In the genomic region with DNA sequence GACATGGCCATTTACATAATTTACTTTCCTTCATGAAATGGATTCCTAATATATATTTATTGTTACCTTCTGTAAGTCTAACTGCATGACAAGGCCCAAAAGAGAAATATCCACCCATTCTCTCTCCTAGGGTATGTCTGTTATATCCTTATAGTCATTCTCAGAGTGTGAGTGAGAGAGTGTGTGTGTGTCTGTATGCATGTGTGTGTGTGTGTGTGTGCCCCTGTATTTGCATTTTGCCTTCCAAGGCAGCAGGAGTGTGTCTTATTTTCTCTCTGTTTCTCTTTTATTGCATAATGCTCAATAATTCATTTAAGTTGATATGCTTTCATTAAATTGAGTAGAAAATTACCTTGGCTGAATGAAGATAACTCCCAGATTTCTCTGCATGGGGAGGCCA, we compare ENCODE assay signal across 15 cellular contexts.
DNase-seq lines count a peak whose midpoint lies in the region; ATAC-seq and TF ChIP-seq lines count a peak whose summit lies in the region.
"Had no signal": no experiment of that assay in that cellular context is flagged by ENCODE, and none has a peak within 500 bp of the region (broad histone marks: within the 10 kb centered on the region; RNA-seq: fewer than 3 reads in every experiment).

No MANE protein-coding gene starts in this region.

- dilution Hi-C loops in mammary epithelial cell (cut with HindIII; ENCODE audit: low sequenced_read_pairs) = no loop called here

- H3F3A ChIP-seq in smooth muscle cell (ENCODE audit: low read depth) = no peaks in the 10 kb centered on the region

- POLR2A ChIA-PET in WTC11 (lab: Charles Lee) = no interaction called here

- DNase-seq in SJCRH30 (no peak), chondrocyte (ENCODE audit: low spot score) (no peak), nephron progenitor cell (no peak), smooth muscle cell (lab: John Stamatoyannopoulos, UW; ENCODE audit: unreplicated experiment) (no peak), WTC11 (ENCODE audit: low spot score) (no peak), SIG-M5 treated with dmso at 0.1 percent for 504 hours (lab: John Stamatoyannopoulos, UW; ENCODE audit: unreplicated experiment) (no peak), mammary epithelial cell (no peak)
- DNase-seq: CD8-positive, alpha-beta T cell; COR-L47; DMS153; DMS79 treated with DMSO at 0.1 percent for 48 hours; EL had no signal

- H3K27me3 ChIP-seq in SJCRH30 = no peaks in the 10 kb centered on the region
- H3K27me3 ChIP-seq in smooth muscle cell (ENCODE audit: low read depth) = no peaks in the 10 kb centered on the region
- H3K27me3 ChIP-seq in mammary epithelial cell (ENCODE audit: insufficient read depth, low read length) = no peaks in the 10 kb centered on the region

- H2AFZ ChIP-seq in smooth muscle cell (ENCODE audit: low read depth) (no peak overlapping the region), mammary epithelial cell (ENCODE audit: low read depth, low read length) (no peak overlapping the region)

- H3K4me3 Mint-ChIP-seq in chondrocyte (ENCODE audit: unreplicated experiment) (no peak overlapping the region), nephron progenitor cell (no peak overlapping the region), WTC11 (no peak overlapping the region)
- H3K4me3 Mint-ChIP-seq: CD14-positive monocyte; CD8-positive, alpha-beta T cell had no signal

- no peak overlapping the region for H3K4me2 ChIP-seq in smooth muscle cell
- H3K4me2 ChIP-seq in mammary epithelial cell (ENCODE audit: insufficient read depth, low read depth, low read length) = no peak overlapping the region
- H3K4me2 ChIP-seq: A549 had no signal

- CTCF ChIA-PET in WTC11 (lab: Charles Lee) (no interaction called here), mammary epithelial cell (lab: Charles Lee; ENCODE audit: low non-redundant PET) (no interaction called here)

- H3K4me1 Mint-ChIP-seq in chondrocyte (ENCODE audit: low read depth) (peaks cover 36% of the 10 kb centered on the region), nephron progenitor cell (peaks cover 43% of the 10 kb centered on the region), WTC11 (peaks cover 25% of the 10 kb centered on the region)
- H3K4me1 Mint-ChIP-seq: CD14-positive monocyte had no signal

- H3K27me3 Mint-ChIP-seq in chondrocyte (ENCODE audit: low read depth) = no peaks in the 10 kb centered on the region
- H3K27me3 Mint-ChIP-seq in nephron progenitor cell (ENCODE audit: low read depth, poor library complexity) = no peaks in the 10 kb centered on the region
- H3K27me3 Mint-ChIP-seq in WTC11 (ENCODE audit: low read depth) = no peaks in the 10 kb centered on the region

- no TSS peak for BruUV-seq in mammary epithelial cell (replicated peaks; lab: Mats Ljungman, UMichigan)

- no peak overlapping the region for H3K9ac ChIP-seq in smooth muscle cell (ENCODE audit: low read depth)
- no peak overlapping the region for H3K9ac ChIP-seq in mammary epithelial cell (ENCODE audit: insufficient read depth, low read length)

- H3K4me3 ChIP-seq in SJCRH30 (no peak overlapping the region), smooth muscle cell (no peak overlapping the region), mammary epithelial cell (replicated peaks in 1 of 3; ENCODE audit: insufficient read depth in 1 of 3, low read depth in 2 of 3, low read length in 3 of 3) (no peak overlapping the region)
- H3K4me3 ChIP-seq: A549, HAP-1 had no signal

- H3K9me3 ChIP-seq in SJCRH30 (replicated peaks) = no peaks in the 10 kb centered on the region
- H3K9me3 ChIP-seq in smooth muscle cell (replicated peaks; ENCODE audit: low read depth) = no peaks in the 10 kb centered on the region
- H3K9me3 ChIP-seq in mammary epithelial cell (replicated peaks; ENCODE audit: insufficient read depth, low read length) = no peaks in the 10 kb centered on the region
- H3K9me3 ChIP-seq: A549, HAP-1 had no signal

- TF ChIP-seq CTCF in chondrocyte (IDR thresholded peaks at IDR 0.05) (no peak), nephron progenitor cell (IDR thresholded peaks at IDR 0.05) (no peak), smooth muscle cell (IDR thresholded peaks at IDR 0.05; ENCODE audit: borderline replicate concordance, insufficient read depth, poor library complexity, severe bottlenecking) (no peak), WTC11 (IDR thresholded peaks at IDR 0.05) (no peak), mammary epithelial cell (conservative IDR thresholded peaks at IDR 0.05 in 1 of 2, IDR thresholded peaks at IDR 0.05 in 1 of 2; ENCODE audit: extremely low read depth in 1 of 2, insufficient read depth in 1 of 2, low read depth in 1 of 2, low read length in 2 of 2) (no peak)

- no peak for ATAC-seq in WTC11
- ATAC-seq: A549; CD8-positive, alpha-beta T cell had no signal

- no peaks in the 10 kb centered on the region for H3K79me2 ChIP-seq in smooth muscle cell (ENCODE audit: low read depth)
- no peaks in the 10 kb centered on the region for H3K79me2 ChIP-seq in mammary epithelial cell (ENCODE audit: insufficient read depth, low read length)

- H3K27ac ChIP-seq in SJCRH30 (peak overlapping the region; percentile 79), smooth muscle cell (ENCODE audit: low read depth) (no peak overlapping the region), mammary epithelial cell (ENCODE audit: insufficient read depth, low read depth, low read length) (no peak overlapping the region)
- H3K27ac ChIP-seq: A549 had no signal

- no peaks in the 10 kb centered on the region for H3K36me3 ChIP-seq in SJCRH30
- no peaks in the 10 kb centered on the region for H3K36me3 ChIP-seq in smooth muscle cell (ENCODE audit: low read depth)
- no peaks in the 10 kb centered on the region for H3K36me3 ChIP-seq in mammary epithelial cell (ENCODE audit: insufficient read depth, low read length)
- H3K36me3 ChIP-seq: HAP-1 had no signal

- intact Hi-C loops in mammary epithelial cell (cut with micrococcal nuclease) = no loop called here

- peak overlapping the region; percentile 24 for H3K27ac Mint-ChIP-seq in chondrocyte (ENCODE audit: unreplicated experiment)
- peak overlapping the region; percentile 49 for H3K27ac Mint-ChIP-seq in nephron progenitor cell
- H3K27ac Mint-ChIP-seq in WTC11 = no peak overlapping the region
- H3K27ac Mint-ChIP-seq: CD14-positive monocyte; CD8-positive, alpha-beta T cell had no signal

- H3K9me3 Mint-ChIP-seq in chondrocyte (ENCODE audit: low read depth) = peaks cover under 1% of the 10 kb centered on the region
- no peaks in the 10 kb centered on the region for H3K9me3 Mint-ChIP-seq in nephron progenitor cell
- H3K9me3 Mint-ChIP-seq in WTC11 = peaks cover 6% of the 10 kb centered on the region; the same call in 1 of the 2 replicates
- H3K9me3 Mint-ChIP-seq: CD8-positive, alpha-beta T cell had no signal

- peaks cover 21% of the 10 kb centered on the region for H3K4me1 ChIP-seq in SJCRH30
- H3K4me1 ChIP-seq in smooth muscle cell (ENCODE audit: low read depth) = no peaks in the 10 kb centered on the region
- no peaks in the 10 kb centered on the region for H3K4me1 ChIP-seq in mammary epithelial cell (ENCODE audit: insufficient read depth, low read length)
- H3K4me1 ChIP-seq: A549, HAP-1 had no signal

- H3K36me3 Mint-ChIP-seq in chondrocyte (ENCODE audit: low read depth) (no peaks in the 10 kb centered on the region), nephron progenitor cell (ENCODE audit: low read depth) (no peaks in the 10 kb centered on the region), WTC11 (no peaks in the 10 kb centered on the region)
- H3K36me3 Mint-ChIP-seq: CD14-positive monocyte; CD8-positive, alpha-beta T cell had no signal

- H4K20me1 ChIP-seq in smooth muscle cell (ENCODE audit: low read depth) = no peaks in the 10 kb centered on the region
- no peaks in the 10 kb centered on the region for H4K20me1 ChIP-seq in mammary epithelial cell (ENCODE audit: insufficient read depth, low read length)

- in situ Hi-C loops in mammary epithelial cell (cut with MboI; ENCODE audit: low sequenced_read_pairs in 2 of 2) = no loop called here

TF ChIP-seq in WTC11, 78 proteins besides CTCF, POLR2A, EP300 and RAD21 (continues in another document):
- TF ChIP-seq SP1 (CRISPR knock-in tag; conservative IDR thresholded peaks at IDR 0.05) (no peak), ZNF671 (CRISPR knock-in tag; IDR thresholded peaks at IDR 0.05) (no peak), FOXJ3 (CRISPR knock-in tag; IDR thresholded peaks at IDR 0.05; ENCODE audit: borderline replicate concordance) (no peak), NR2C2 (CRISPR knock-in tag; IDR thresholded peaks at IDR 0.05) (no peak), ZNF232 (CRISPR knock-in tag; IDR thresholded peaks at IDR 0.05) (no peak), MXD4 (CRISPR knock-in tag; IDR thresholded peaks at IDR 0.05; ENCODE audit: borderline replicate concordance) (no peak), FOXK1 (CRISPR knock-in tag; IDR thresholded peaks at IDR 0.05) (no peak), CBFB (CRISPR knock-in tag; IDR thresholded peaks at IDR 0.05; ENCODE audit: low read depth) (no peak), ZNF396 (CRISPR knock-in tag; IDR thresholded peaks at IDR 0.05; ENCODE audit: borderline replicate concordance) (no peak), ZNF219 (CRISPR knock-in tag; IDR thresholded peaks at IDR 0.05; ENCODE audit: borderline replicate concordance) (no peak), TP53 (CRISPR knock-in tag; IDR thresholded peaks at IDR 0.05) (no peak)
- TF ChIP-seq, protein P1, sequence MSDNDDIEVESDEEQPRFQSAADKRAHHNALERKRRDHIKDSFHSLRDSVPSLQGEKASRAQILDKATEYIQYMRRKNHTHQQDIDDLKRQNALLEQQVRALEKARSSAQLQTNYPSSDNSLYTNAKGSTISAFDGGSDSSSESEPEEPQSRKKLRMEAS (CRISPR knock-in tag; IDR thresholded peaks at IDR 0.05) = no peak
- TF ChIP-seq, protein P2, sequence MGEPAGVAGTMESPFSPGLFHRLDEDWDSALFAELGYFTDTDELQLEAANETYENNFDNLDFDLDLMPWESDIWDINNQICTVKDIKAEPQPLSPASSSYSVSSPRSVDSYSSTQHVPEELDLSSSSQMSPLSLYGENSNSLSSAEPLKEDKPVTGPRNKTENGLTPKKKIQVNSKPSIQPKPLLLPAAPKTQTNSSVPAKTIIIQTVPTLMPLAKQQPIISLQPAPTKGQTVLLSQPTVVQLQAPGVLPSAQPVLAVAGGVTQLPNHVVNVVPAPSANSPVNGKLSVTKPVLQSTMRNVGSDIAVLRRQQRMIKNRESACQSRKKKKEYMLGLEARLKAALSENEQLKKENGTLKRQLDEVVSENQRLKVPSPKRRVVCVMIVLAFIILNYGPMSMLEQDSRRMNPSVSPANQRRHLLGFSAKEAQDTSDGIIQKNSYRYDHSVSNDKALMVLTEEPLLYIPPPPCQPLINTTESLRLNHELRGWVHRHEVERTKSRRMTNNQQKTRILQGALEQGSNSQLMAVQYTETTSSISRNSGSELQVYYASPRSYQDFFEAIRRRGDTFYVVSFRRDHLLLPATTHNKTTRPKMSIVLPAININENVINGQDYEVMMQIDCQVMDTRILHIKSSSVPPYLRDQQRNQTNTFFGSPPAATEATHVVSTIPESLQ (CRISPR knock-in tag; IDR thresholded peaks at IDR 0.05) = no peak
- TF ChIP-seq, protein P3, sequence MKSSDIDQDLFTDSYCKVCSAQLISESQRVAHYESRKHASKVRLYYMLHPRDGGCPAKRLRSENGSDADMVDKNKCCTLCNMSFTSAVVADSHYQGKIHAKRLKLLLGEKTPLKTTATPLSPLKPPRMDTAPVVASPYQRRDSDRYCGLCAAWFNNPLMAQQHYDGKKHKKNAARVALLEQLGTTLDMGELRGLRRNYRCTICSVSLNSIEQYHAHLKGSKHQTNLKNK (CRISPR knock-in tag; IDR thresholded peaks at IDR 0.05) = no peak
